Comparison of ENCODE assay signal across 12 cellular contexts in the genomic region with DNA sequence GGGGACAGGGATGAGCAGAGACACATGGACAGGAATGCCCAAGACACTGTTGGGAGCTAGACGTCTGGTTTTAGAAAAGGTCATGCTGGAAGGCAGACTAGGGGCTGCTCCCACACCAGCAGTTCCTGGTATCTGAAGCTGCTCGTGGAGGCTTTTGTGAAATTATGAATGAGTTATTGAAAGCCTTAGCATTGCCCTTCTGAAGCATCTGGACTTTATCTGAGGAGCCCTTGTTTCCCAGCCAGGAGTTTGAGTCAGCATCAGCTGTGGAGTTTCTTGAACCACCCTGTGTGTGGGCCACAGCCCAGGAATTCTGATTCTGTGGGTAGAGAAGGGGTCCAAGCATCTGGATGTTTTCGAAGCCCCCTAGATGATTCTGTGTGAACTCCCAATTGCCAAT.
A peak's percentile ranks its signal among the peaks of the same experiment; 100 is the strongest.
DNase-seq lines count a peak whose midpoint lies in the region; ATAC-seq, FAIRE-seq and TF ChIP-seq lines count a peak whose summit lies in the region.
"Had no signal": no experiment of that assay in that cellular context is flagged by ENCODE, and none has a peak within 500 bp of the region (broad histone marks: within the 10 kb centered on the region; RNA-seq: fewer than 3 reads in every experiment).

No MANE protein-coding gene starts in this region.

- no peak for TF ChIP-seq CTCF in omental fat pad (IDR thresholded peaks at IDR 0.05)
- no peak for TF ChIP-seq CTCF in mucosa of descending colon (IDR thresholded peaks at IDR 0.05)

- no peaks in the 10 kb centered on the region for H3K4me1 ChIP-seq in mucosa of descending colon (ENCODE audit: low read depth)

- no peak for TF ChIP-seq POLR2A in H54 (IDR thresholded peaks at IDR 0.05; ENCODE audit: low read depth, low read length)

- FAIRE-seq in frontal cortex (lab: Jason Lieb, UNC) (no peak), RCC 7860 (lab: Jason Lieb, UNC) (no peak), H54 (lab: Jason Lieb, UNC) (no peak)
- FAIRE-seq: islet of Langerhans had no signal

- intact Hi-C loops in mucosa of descending colon (cut with DNase I, micrococcal nuclease), result no loop called here

- H3K4me3 ChIP-seq in mucosa of descending colon, result no peak overlapping the region
- H3K4me3 ChIP-seq: GM23338 had no signal

- H3K9me3 ChIP-seq in mucosa of descending colon, result no peaks in the 10 kb centered on the region

- peak; percentile 65 for DNase-seq in Ammon's horn (ENCODE audit: low spot score)
- peak in 30 of 56 donors; percentile 4 to 73 (median 32) for DNase-seq in amygdala (lab: John Stamatoyannopoulos, UW)
- DNase-seq in frontal cortex (ENCODE audit: low spot score in 2 of 2), result peak; percentile 17 to 23
- no peak for DNase-seq in omental fat pad (ENCODE audit: low spot score)
- no peak for DNase-seq in mesenteric fat pad (ENCODE audit: low spot score)
- no peak for DNase-seq in mucosa of descending colon
- DNase-seq in RCC 7860 (ENCODE audit: low spot score), result no peak
- DNase-seq in H54 (ENCODE audit: insufficient read length, low spot score), result no peak
- DNase-seq: AML-193, NCI-H1930 had no signal

- no peaks in the 10 kb centered on the region for H3K36me3 ChIP-seq in mucosa of descending colon (ENCODE audit: low read depth)

- ATAC-seq in omental fat pad (ENCODE audit: low FRiP score), result peak; percentile 36
- ATAC-seq in mucosa of descending colon, result no peak
- ATAC-seq: GM23338 had no signal

Comparison
In these comparisons a context has a peak if more than half of its experiments do, and no peak if none do; other contexts are left out.
1. DNase-seq: peak in Ammon's horn (single experiment), amygdala (30 of 56) and frontal cortex (2 of 2); none in omental fat pad (single experiment), mesenteric fat pad (single experiment), mucosa of descending colon (0 of 3), RCC 7860 (single experiment) and H54 (single experiment).